Comparison of ENCODE assay signal across 1 cellular context in genomic region chr16:27202923-27203428, GRCh38.
TF ChIP-seq lines count a peak whose summit lies in the region.

No MANE protein-coding gene starts in this region.

TF ChIP-seq in endothelial cell of umbilical vein, 7 proteins besides CTCF, POLR2A, EP300 and RAD21 (continued from another document):
- TF ChIP-seq MYC (IDR thresholded peaks at IDR 0.05; ENCODE audit: low read depth, low read length) (no peak), EZH2 (IDR thresholded peaks at IDR 0.05; ENCODE audit: borderline replicate concordance, low read depth, low read length, severe bottlenecking) (no peak), POLR2AphosphoS5 (IDR thresholded peaks at IDR 0.05; ENCODE audit: insufficient read depth, low read depth, low read length) (no peak)
TF ChIP-seq in endothelial cell of umbilical vein: peak in this region for 0.
